ENCODE assay signal across 13 cellular contexts in genomic region chr16:83393196-83393981, GRCh38.
DNase-seq lines count a peak whose midpoint lies in the region; TF ChIP-seq lines count a peak whose summit lies in the region.
"Had no signal": no experiment of that assay in that cellular context is flagged by ENCODE, and none has a peak within 500 bp of the region (broad histone marks: within the 10 kb centered on the region; RNA-seq: fewer than 3 reads in every experiment).

No MANE protein-coding gene starts in this region.

- H3K27me3 ChIP-seq in KMS-11 (ENCODE audit: insufficient read depth, low read depth): no peaks in the 10 kb centered on the region
- H3K27me3 ChIP-seq in neural cell (ENCODE audit: insufficient read depth, low read depth, low read length): no peaks in the 10 kb centered on the region

- no peak overlapping the region for H3K4me2 ChIP-seq in KMS-11
- H3K4me2 ChIP-seq in neural cell (ENCODE audit: low read length): no peak overlapping the region

- H3K36me3 ChIP-seq in KMS-11 (ENCODE audit: insufficient read depth) (no peaks in the 10 kb centered on the region), neural cell (ENCODE audit: insufficient read depth, low read length) (no peaks in the 10 kb centered on the region)

- H3K27ac ChIP-seq in KMS-11 (no peak overlapping the region), cingulate gyrus (ENCODE audit: low read depth, low read length) (peak overlapping the region; percentile 60), neural cell (ENCODE audit: low read length) (no peak overlapping the region)

- H3K9me2 ChIP-seq in neural cell (ENCODE audit: insufficient read depth, low read length): no peaks in the 10 kb centered on the region

- H3K9ac ChIP-seq in KMS-11 (no peak overlapping the region), neural cell (ENCODE audit: low read length) (no peak overlapping the region)

- no peak for TF ChIP-seq RAD21 in neural cell (conservative IDR thresholded peaks at IDR 0.05)

- no peaks in the 10 kb centered on the region for H3F3A ChIP-seq in neural cell (ENCODE audit: insufficient read depth, low read length, poor library complexity, severe bottlenecking)

- H3K9me3 ChIP-seq in neural cell (ENCODE audit: low read length): no peaks in the 10 kb centered on the region

- no peak overlapping the region for H3K4me3 ChIP-seq in KMS-11 (IDR thresholded peaks at IDR 0.05; ENCODE audit: insufficient read depth, low read depth, low read length)
- no peak overlapping the region for H3K4me3 ChIP-seq in neural cell (ENCODE audit: low read length)

- no peak for TF ChIP-seq EP300 in neural cell (conservative IDR thresholded peaks at IDR 0.05; ENCODE audit: poor library complexity, severe bottlenecking)

- DNase-seq in EL (peak; percentile 16), cortex of kidney (lab: John Stamatoyannopoulos, UW) (no peak), NCI-H1048 (lab: John Stamatoyannopoulos, UW) (no peak), DMS 273 treated with DMSO at 0.1 percent for 48 hours (lab: John Stamatoyannopoulos, UW) (no peak), amniotic stem cell (lab: John Stamatoyannopoulos, UW) (no peak)
- DNase-seq: activated CD8-positive, alpha-beta memory T cell treated with anti-CD3 and anti-CD28 coated beads for 24 hours; activated naive CD8-positive, alpha-beta T cell treated with anti-CD3 and anti-CD28 coated beads for 36 hours; natural killer cell; NCI-H1694 treated with DMSO at 0.1 percent for 48 hours; stimulated activated CD4-positive, alpha-beta T cell treated with anti-CD3 and anti-CD28 coated beads, Interleukin-15, amount 100 ng/mL, for 24 hours had no signal

- H3K4me1 ChIP-seq in KMS-11 (ENCODE audit: low read depth, poor library complexity, severe bottlenecking): no peaks in the 10 kb centered on the region

- TF ChIP-seq CTCF in KMS-11 (conservative IDR thresholded peaks at IDR 0.05; ENCODE audit: low read depth, low read length) (peak; percentile 39; the same call in 1 of the 2 replicates), neural cell (IDR thresholded peaks at IDR 0.05; ENCODE audit: poor library complexity, severe bottlenecking) (peak; percentile 9)

- H2AFZ ChIP-seq in KMS-11 (ENCODE audit: low read depth) (no peak overlapping the region), neural cell (ENCODE audit: low read depth, low read length) (no peak overlapping the region)

- H3K79me2 ChIP-seq in KMS-11 (ENCODE audit: insufficient read depth, low read depth): no peaks in the 10 kb centered on the region
- no peaks in the 10 kb centered on the region for H3K79me2 ChIP-seq in neural cell (replicated peaks; ENCODE audit: insufficient read depth, low read length)

- H4K20me1 ChIP-seq in KMS-11 (ENCODE audit: insufficient read depth) (no peaks in the 10 kb centered on the region), neural cell (ENCODE audit: insufficient read depth) (no peaks in the 10 kb centered on the region)

TF ChIP-seq in neural cell, 6 proteins besides CTCF, POLR2A, EP300 and RAD21:
- TF ChIP-seq TAF1 (IDR thresholded peaks at IDR 0.05; ENCODE audit: low read depth) (no peak), SMC3 (conservative IDR thresholded peaks at IDR 0.05; ENCODE audit: poor library complexity) (no peak), POLR2AphosphoS5 (IDR thresholded peaks at IDR 0.05) (no peak), REST (IDR thresholded peaks at IDR 0.05; ENCODE audit: borderline replicate concordance) (no peak), EZH2 (IDR thresholded peaks at IDR 0.05; ENCODE audit: borderline replicate concordance, insufficient read depth, low read length, poor library complexity, severe bottlenecking) (no peak), MXI1 (conservative IDR thresholded peaks at IDR 0.05; ENCODE audit: poor library complexity, severe bottlenecking) (no peak)
TF ChIP-seq in neural cell: peak in this region for 0.
